ENCODE assay signal across 8 cellular contexts in genomic region chr20:32333181-32333987, GRCh38. TPM values are rescaled to one million over a fixed set of nuclear protein-coding genes. Genes with fewer than 3 reads are reported as not detected.
DNase-seq lines count a peak whose midpoint lies in the region; ATAC-seq and TF ChIP-seq lines count a peak whose summit lies in the region.

No MANE protein-coding gene starts in this region.

- intact Hi-C loops in posterior vena cava (cut with DNase I) = no loop called here

- H4K20me1 ChIP-seq in KMS-11 (ENCODE audit: insufficient read depth) = no peaks in the 10 kb centered on the region

- H3K9me3 Mint-ChIP-seq in CD8-positive, alpha-beta memory T cell = no peaks in the 10 kb centered on the region

- H3K4me1 Mint-ChIP-seq in CD8-positive, alpha-beta memory T cell = peaks cover 28 to 37% (median 34%) of the 10 kb centered on the region in 3 donors

- no peak overlapping the region for H3K4me3 ChIP-seq in CD8-positive, alpha-beta memory T cell (ENCODE audit: low read length)
- no peak overlapping the region for H3K4me3 ChIP-seq in KMS-11 (IDR thresholded peaks at IDR 0.05; ENCODE audit: insufficient read depth, low read depth, low read length)
- H3K4me3 ChIP-seq in right atrium auricular region = no peak overlapping the region

- peaks cover 6% of the 10 kb centered on the region for H3K36me3 ChIP-seq in CD8-positive, alpha-beta memory T cell (ENCODE audit: insufficient read depth, low read length)
- H3K36me3 ChIP-seq in KMS-11 (ENCODE audit: insufficient read depth) (no peaks in the 10 kb centered on the region; the same call in 1 of the 2 replicates), right atrium auricular region (peaks cover 15% of the 10 kb centered on the region)

- peak overlapping the region; percentile 83 to 99 (median 95) for H3K27ac Mint-ChIP-seq in CD8-positive, alpha-beta memory T cell

- peaks cover 4 to 39% (median 6%) of the 10 kb centered on the region in 3 donors for H3K36me3 Mint-ChIP-seq in CD8-positive, alpha-beta memory T cell

- H3K27me3 ChIP-seq in CD8-positive, alpha-beta memory T cell (ENCODE audit: insufficient read depth, low read length, poor library complexity, severe bottlenecking) = no peaks in the 10 kb centered on the region
- no peaks in the 10 kb centered on the region for H3K27me3 ChIP-seq in KMS-11 (ENCODE audit: insufficient read depth, low read depth)
- H3K27me3 ChIP-seq in right atrium auricular region = no peaks in the 10 kb centered on the region

- POLR2A ChIA-PET in CD8-positive, alpha-beta memory T cell (lab: Charles Lee) = no interaction called here

- CTCF ChIA-PET in CD8-positive, alpha-beta memory T cell (lab: Charles Lee) = no interaction called here

- no peak overlapping the region for H2AFZ ChIP-seq in KMS-11 (ENCODE audit: low read depth)

- DNase-seq in CD8-positive, alpha-beta memory T cell = no peak
- peak; percentile 38 for DNase-seq in GM20000 (ENCODE audit: low spot score)
- no peak for DNase-seq in right atrium auricular region (ENCODE audit: low spot score)
- no peak for DNase-seq in OCI-M2 (lab: John Stamatoyannopoulos, UW; ENCODE audit: unreplicated experiment)
- DNase-seq in posterior vena cava (ENCODE audit: low spot score) = no peak
- no peak for DNase-seq in medulla oblongata (ENCODE audit: extremely low spot score)

- H3K27ac ChIP-seq in CD8-positive, alpha-beta memory T cell (ENCODE audit: low read depth, low read length) = peak overlapping the region; percentile 18
- H3K27ac ChIP-seq in KMS-11 (peak overlapping the region; percentile 35), right atrium auricular region (peak overlapping the region; percentile 66 to 83)

- no peak overlapping the region; the same call in 1 of the 2 replicates for H3K9ac ChIP-seq in KMS-11

- H3K4me2 ChIP-seq in KMS-11 = peak overlapping the region; percentile 18

- no peaks in the 10 kb centered on the region for H3K9me3 ChIP-seq in CD8-positive, alpha-beta memory T cell (ENCODE audit: low read length)
- H3K9me3 ChIP-seq in right atrium auricular region = no peaks in the 10 kb centered on the region

- TF ChIP-seq CTCF in GM20000 (IDR thresholded peaks at IDR 0.05; ENCODE audit: extremely low read depth, missing control alignments) (no peak), KMS-11 (conservative IDR thresholded peaks at IDR 0.05; ENCODE audit: low read depth, low read length) (no peak), right atrium auricular region (IDR thresholded peaks at IDR 0.05) (no peak)

- no peaks in the 10 kb centered on the region for H3K79me2 ChIP-seq in KMS-11 (ENCODE audit: insufficient read depth, low read depth)

- peak overlapping the region in 6 of 7 donors; percentile 63 to 80 (median 72) for H3K4me3 Mint-ChIP-seq in CD8-positive, alpha-beta memory T cell

- H3K4me1 ChIP-seq in CD8-positive, alpha-beta memory T cell (ENCODE audit: insufficient read depth, low read length) = peaks cover 21% of the 10 kb centered on the region
- H3K4me1 ChIP-seq in KMS-11 (ENCODE audit: low read depth, poor library complexity, severe bottlenecking) (peaks cover 52% of the 10 kb centered on the region), right atrium auricular region (peaks cover 0 to 44% of the 10 kb centered on the region in 2 donors)

- ATAC-seq in HG03025 (IDR thresholded peaks at IDR 0.05; ENCODE audit: low FRiP score, unreplicated experiment) = no peak

- no peaks in the 10 kb centered on the region for H3K27me3 Mint-ChIP-seq in CD8-positive, alpha-beta memory T cell

RNA-seq across cellular contexts. Expression of gene ASXL1, which starts 24.7 kb away (rescaled TPM):
- 100 to 1,000 TPM; 131 to 133 TPM for total RNA-seq in CD8-positive, alpha-beta memory T cell
- polyA plus RNA-seq in CD8-positive, alpha-beta memory T cell = 19.8 TPM
- 10 to 100 TPM; 15.9 to 30.5 TPM for total RNA-seq in right atrium auricular region
- total RNA-seq in posterior vena cava = 10 to 100 TPM; 61.5 to 62.8 TPM

RNA-seq across cellular contexts. Expression of gene KIF3B, which starts 55.9 kb away (rescaled TPM):
- total RNA-seq in CD8-positive, alpha-beta memory T cell = 10 to 100 TPM; 61.0 to 61.6 TPM
- 5.7 TPM for polyA plus RNA-seq in CD8-positive, alpha-beta memory T cell
- total RNA-seq in right atrium auricular region = 10 to 100 TPM; 10.7 to 16.4 TPM
- 10 to 100 TPM; 26.2 to 28.8 TPM for total RNA-seq in posterior vena cava

Comparison
In these comparisons a context has a peak if more than half of its experiments do, and no peak if none do; other contexts are left out.
1. H3K27ac ChIP-seq: peak in every context shown above with its lines; median percentile 74 in right atrium auricular region; 35 in KMS-11; 18 in CD8-positive, alpha-beta memory T cell.